8 cellular contexts compared by ENCODE assay signal in the genomic region with DNA sequence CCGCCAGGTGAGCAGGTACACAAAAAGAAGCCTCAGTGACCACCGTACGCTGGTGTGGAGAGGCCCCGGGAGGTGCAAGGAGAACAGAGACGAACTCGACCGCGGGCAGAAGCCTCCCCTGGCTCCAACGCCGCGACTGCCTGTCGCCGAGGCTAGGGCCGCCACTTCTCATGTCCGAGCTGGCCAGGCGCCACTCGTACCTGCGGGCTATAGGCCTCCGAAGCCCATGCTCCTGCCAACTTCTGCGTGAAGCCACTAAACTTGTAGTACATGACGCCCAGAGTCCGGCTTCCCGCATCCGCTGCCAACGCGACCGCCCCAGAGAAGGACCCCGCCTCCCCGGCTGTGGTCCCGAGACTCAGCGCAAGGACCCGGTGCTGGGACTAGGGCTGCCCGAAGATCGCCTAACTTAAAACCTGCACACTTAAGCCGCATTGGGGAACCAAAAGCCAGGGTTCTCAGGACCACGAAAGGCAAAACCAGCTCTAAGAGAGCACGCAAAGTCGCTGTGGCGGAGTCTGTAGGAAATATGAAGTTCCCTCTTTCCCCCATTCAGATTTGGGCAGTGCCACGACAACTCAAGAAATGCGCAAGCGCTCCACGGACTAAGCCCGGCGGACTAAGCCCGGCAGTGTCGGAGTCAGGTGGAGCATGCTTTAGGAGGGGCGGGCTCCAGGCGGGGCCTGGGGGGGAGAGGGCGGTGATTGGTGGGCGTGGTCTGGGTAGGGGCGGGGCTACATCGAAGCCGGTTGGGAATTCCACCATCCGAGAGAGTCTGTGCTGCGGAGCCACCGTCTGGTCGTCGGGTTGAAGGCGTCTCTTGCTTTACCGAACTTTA. TPM values are rescaled to one million over a fixed set of nuclear protein-coding genes. Genes with fewer than 3 reads are reported as not detected.
DNase-seq lines count a peak whose midpoint lies in the region; ATAC-seq and TF ChIP-seq lines count a peak whose summit lies in the region.

A gene with protein sequence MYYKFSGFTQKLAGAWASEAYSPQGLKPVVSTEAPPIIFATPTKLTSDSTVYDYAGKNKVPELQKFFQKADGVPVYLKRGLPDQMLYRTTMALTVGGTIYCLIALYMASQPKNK (minus strand): TSS at position 328 of the 838 bp plus-strand sequence. CDS start 56 bp downstream, at position 272.

- peak within 1 kb of the TSS; percentile 94 for H3K27ac ChIP-seq in left lung

- H3K27ac Mint-ChIP-seq in CD14-positive monocyte: peak within 1 kb of the TSS; percentile 97 to 99 (median 98)
- peak within 1 kb of the TSS; percentile 94 for H3K27ac Mint-ChIP-seq in dendritic cell treated with granulocyte-macrophage colony-stimulating factor and Interleukin-4, amounts not matched to agents 40 ng/mL and 50 ng/mL, for 4 days

- DNase-seq in CD14-positive monocyte (ENCODE audit: low spot score) (peak; percentile 95), NCI-H748 treated with DMSO at 0.1 percent for 48 hours (lab: John Stamatoyannopoulos, UW) (peak; percentile 92), left lung (peak; percentile 98)
- peak; percentile 92 to 95 for DNase-seq in activated CD4-positive, alpha-beta T cell treated with anti-CD3 and anti-CD28 coated beads, Interleukin-2, amount 50 U/mL, for 24 hours (ENCODE audit: low read depth in 1 of 2, low spot score in 1 of 2)
- peak; percentile 93 to 95 for DNase-seq in stimulated activated CD4-positive, alpha-beta T cell treated with anti-CD3 and anti-CD28 coated beads, Interleukin-2, amount 100 ng/mL, for 48 hours

- peak within 1 kb of the TSS; percentile 90 to 96 for H3K4me3 Mint-ChIP-seq in CD14-positive monocyte
- peak within 1 kb of the TSS; percentile 91 for H3K4me3 Mint-ChIP-seq in dendritic cell treated with granulocyte-macrophage colony-stimulating factor and Interleukin-4, amounts not matched to agents 40 ng/mL and 50 ng/mL, for 4 days

- intact Hi-C loops in CD14-positive monocyte (cut with micrococcal nuclease): no loop called here
- intact Hi-C loops in dendritic cell treated with granulocyte-macrophage colony-stimulating factor and Interleukin-4, amounts not matched to agents 40 ng/mL and 50 ng/mL, for 4 days (cut with micrococcal nuclease): loop anchor here (10.0 kb wide), 1 partner anchor 636 kb away; no protein-coding TSS in a partner anchor
- intact Hi-C loops in left lung (cut with DNase I): loop anchor here in 1 of 2 donors (10.0 kb wide), 1 partner anchor 256 kb away; no protein-coding TSS in a partner anchor

- no peaks in the 10 kb centered on the region for H3K36me3 ChIP-seq in left lung

- no peaks in the 10 kb centered on the region for H3K9me3 ChIP-seq in left lung

- H3K27me3 ChIP-seq in left lung: no peaks in the 10 kb centered on the region

- ATAC-seq in GM19372 (IDR thresholded peaks at IDR 0.05; ENCODE audit: low read depth, unreplicated experiment): peak; percentile 89
- ATAC-seq in HG03558 (IDR thresholded peaks at IDR 0.05; ENCODE audit: extremely low read depth, unreplicated experiment): peak; percentile 76
- peak; percentile 99 for ATAC-seq in left lung

- peaks cover 19 to 42% of the 10 kb centered on the region in 2 donors for H3K4me1 ChIP-seq in left lung

- TF ChIP-seq CTCF in CD14-positive monocyte (IDR thresholded peaks at IDR 0.05) (no peak), left lung (IDR thresholded peaks at IDR 0.05) (no peak)

- peaks cover 0 to 3% (median 0%) of the 10 kb centered on the region in 7 donors for H3K9me3 Mint-ChIP-seq in CD14-positive monocyte
- H3K9me3 Mint-ChIP-seq in dendritic cell treated with granulocyte-macrophage colony-stimulating factor and Interleukin-4, amounts not matched to agents 40 ng/mL and 50 ng/mL, for 4 days: no peaks in the 10 kb centered on the region

- peaks cover 3 to 6% (median 4%) of the 10 kb centered on the region in 3 donors for H3K27me3 Mint-ChIP-seq in CD14-positive monocyte (ENCODE audit: low read depth in 3 of 3)
- peaks cover 9% of the 10 kb centered on the region for H3K27me3 Mint-ChIP-seq in dendritic cell treated with granulocyte-macrophage colony-stimulating factor and Interleukin-4, amounts not matched to agents 40 ng/mL and 50 ng/mL, for 4 days

- H3K4me3 ChIP-seq in left lung: peak within 1 kb of the TSS; percentile 80 to 90

- H3K36me3 Mint-ChIP-seq in CD14-positive monocyte: peaks cover 7% of the 10 kb centered on the region in 2 donors
- H3K36me3 Mint-ChIP-seq in dendritic cell treated with granulocyte-macrophage colony-stimulating factor and Interleukin-4, amounts not matched to agents 40 ng/mL and 50 ng/mL, for 4 days (ENCODE audit: low read depth): peaks cover 14% of the 10 kb centered on the region

- H3K4me1 Mint-ChIP-seq in CD14-positive monocyte: peaks cover 36% of the 10 kb centered on the region
- H3K4me1 Mint-ChIP-seq in dendritic cell treated with granulocyte-macrophage colony-stimulating factor and Interleukin-4, amounts not matched to agents 40 ng/mL and 50 ng/mL, for 4 days (ENCODE audit: low read depth): peaks cover 38% of the 10 kb centered on the region

RNA-seq across cellular contexts. Expression of the gene that starts here (rescaled TPM):
- polyA plus RNA-seq in CD14-positive monocyte: 100 to 1,000 TPM; 144 to 153 TPM
- 10 to 100 TPM; 80.0 to 81.2 TPM for total RNA-seq in left lung

Comparison
In these comparisons a context has a peak if more than half of its experiments do, and no peak if none do; other contexts are left out.
1. Peak in every context shown above with its lines: DNase-seq, ATAC-seq, H3K4me3 ChIP-seq and H3K27ac ChIP-seq.